ENCODE assay signal across 33 cellular contexts in the genomic region with DNA sequence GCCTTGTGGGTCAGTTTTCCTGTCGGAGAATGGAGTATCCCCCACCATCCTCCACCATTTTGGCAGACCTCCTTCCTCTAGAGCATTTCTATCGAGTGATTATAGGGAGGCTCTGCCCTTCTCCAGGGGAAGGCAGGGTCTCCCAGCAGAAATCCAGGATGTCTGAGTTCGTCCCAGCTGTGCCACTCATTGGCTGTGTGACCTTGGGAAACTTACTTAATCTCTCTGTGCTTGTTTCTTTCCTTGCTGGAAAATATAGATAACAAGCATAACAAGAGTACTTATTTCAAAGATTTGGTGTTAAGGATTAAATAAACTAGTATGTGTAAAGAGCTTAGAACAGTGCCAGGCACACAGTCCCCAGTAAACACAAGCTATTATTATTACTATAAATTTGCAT. TPM values are rescaled to one million over a fixed set of nuclear protein-coding genes. Genes with fewer than 3 reads are reported as not detected.
"Had no signal": no experiment of that assay in that cellular context is flagged by ENCODE, and none has a peak within 500 bp of the region (broad histone marks: within the 10 kb centered on the region; RNA-seq: fewer than 3 reads in every experiment).

No MANE protein-coding gene starts in this region.

- H3K27ac Mint-ChIP-seq: activated T-helper 1 cell treated with anti-CD3 and anti-CD28 coated beads, Interleukin-12 subunit alpha, Interleukin-12 subunit beta, Interleukin-2, Interleukin-4 antibody, amounts not matched to agents 30 ng/mL and 10 ng/mL and 1 ng/mL, durations not matched to agents 14 hours and 24 hours and 36 hours; dendritic cell treated with granulocyte-macrophage colony-stimulating factor and Interleukin-4, amounts not matched to agents 40 ng/mL and 50 ng/mL, for 4 days; endodermal cell; stimulated activated memory B cell treated with anti-CD40 and anti-IgM and Interleukin-4, amounts not matched to agents 10 μg/mL and 1 μg/mL and 100 μg/mL, for 72 hours; T-helper 17 cell; WTC11 had no signal

- H3K4me3 Mint-ChIP-seq: activated T-helper 1 cell treated with anti-CD3 and anti-CD28 coated beads, Interleukin-12 subunit alpha, Interleukin-12 subunit beta, Interleukin-2, Interleukin-4 antibody, amounts not matched to agents 30 ng/mL and 10 ng/mL and 1 ng/mL, durations not matched to agents 14 hours and 24 hours and 36 hours; dendritic cell treated with granulocyte-macrophage colony-stimulating factor and Interleukin-4, amounts not matched to agents 40 ng/mL and 50 ng/mL, for 4 days; endodermal cell; immature natural killer cell; naive thymus-derived CD4-positive, alpha-beta T cell; stimulated activated memory B cell treated with anti-CD40 and anti-IgM and Interleukin-4, amounts not matched to agents 10 μg/mL and 1 μg/mL and 100 μg/mL, for 72 hours; T-helper 17 cell; WTC11 had no signal

- H3K9ac ChIP-seq: parathyroid adenoma had no signal

- ATAC-seq: esophagus mucosa; left colon; naive thymus-derived CD4-positive, alpha-beta T cell; psoas muscle; stimulated activated memory B cell treated with anti-CD40 and anti-IgM and Interleukin-4, amounts not matched to agents 10 μg/mL and 1 μg/mL and 100 μg/mL, for 72 hours; T-helper 17 cell; WTC11 had no signal

- H3K4me3 ChIP-seq: breast epithelium, psoas muscle, smooth muscle cell, stomach, thyroid gland, upper lobe of left lung, vagina had no signal

- H3K36me3 ChIP-seq: breast epithelium, thyroid gland, vagina had no signal

- H3K27me3 ChIP-seq: breast epithelium, stomach, thyroid gland, upper lobe of left lung, vagina had no signal

- H3K4me1 ChIP-seq: breast epithelium, parathyroid adenoma, psoas muscle had no signal

- H3K79me2 ChIP-seq: parathyroid adenoma had no signal

- H2AFZ ChIP-seq: parathyroid adenoma had no signal

- H3K36me3 Mint-ChIP-seq: WTC11 had no signal

- H3K9me3 ChIP-seq: breast epithelium, psoas muscle, stomach, thyroid gland, upper lobe of left lung, vagina had no signal

- H3K27ac ChIP-seq: breast epithelium, parathyroid adenoma, psoas muscle, stomach, thyroid gland, upper lobe of left lung, vagina had no signal

- H3K27me3 Mint-ChIP-seq: dendritic cell treated with granulocyte-macrophage colony-stimulating factor and Interleukin-4, amounts not matched to agents 40 ng/mL and 50 ng/mL, for 4 days; naive thymus-derived CD4-positive, alpha-beta T cell; stimulated activated memory B cell treated with anti-CD40 and anti-IgM and Interleukin-4, amounts not matched to agents 10 μg/mL and 1 μg/mL and 100 μg/mL, for 72 hours; T-helper 17 cell had no signal

- H3K4me1 Mint-ChIP-seq: endodermal cell, WTC11 had no signal

- H3K4me2 ChIP-seq: smooth muscle cell had no signal

- H3K9me3 Mint-ChIP-seq: activated T-helper 1 cell treated with anti-CD3 and anti-CD28 coated beads, Interleukin-12 subunit alpha, Interleukin-12 subunit beta, Interleukin-2, Interleukin-4 antibody, amounts not matched to agents 30 ng/mL and 10 ng/mL and 1 ng/mL, durations not matched to agents 14 hours and 24 hours and 36 hours; dendritic cell treated with granulocyte-macrophage colony-stimulating factor and Interleukin-4, amounts not matched to agents 40 ng/mL and 50 ng/mL, for 4 days; endodermal cell; immature natural killer cell; naive thymus-derived CD4-positive, alpha-beta T cell; stimulated activated memory B cell treated with anti-CD40 and anti-IgM and Interleukin-4, amounts not matched to agents 10 μg/mL and 1 μg/mL and 100 μg/mL, for 72 hours; WTC11 had no signal

- DNase-seq: activated CD4-positive, alpha-beta T cell treated with anti-CD3 and anti-CD28 coated beads for 1 hour; activated CD4-positive, alpha-beta T cell treated with anti-CD3 and anti-CD28 coated beads, Interleukin-2, amount 50 U/mL, for 4 hours; activated gamma-delta T cell; activated naive CD4-positive, alpha-beta T cell treated with anti-CD3 and anti-CD28 coated beads, Interleukin-2, amount 50 U/mL, for 16 hours; central memory CD4-positive, alpha-beta T cell; endodermal cell; foreskin fibroblast; head of caudate nucleus; hippocampal formation; immature natural killer cell; kidney; left colon; midbrain; naive thymus-derived CD4-positive, alpha-beta T cell; occipital lobe; psoas muscle; stimulated activated CD4-positive, alpha-beta T cell treated with anti-CD3 and anti-CD28 coated beads, Interleukin-1b, Interleukin-23, amount 100 ng/mL, for 48 hours; stimulated activated CD4-positive, alpha-beta T cell treated with anti-CD3 and anti-CD28 coated beads, Interleukin-4, amount 100 ng/mL, for 4 hours; stimulated activated CD8-positive, alpha-beta memory T cell treated with anti-CD3 and anti-CD28 coated beads, Interleukin-4, amount 100 ng/mL, for 48 hours; stomach; T-helper 17 cell; thyroid gland; upper lobe of left lung had no signal

RNA-seq across cellular contexts. Expression of a gene that starts 14.8 kb away (rescaled TPM):
- polyA plus RNA-seq: neural cell had no signal

RNA-seq across cellular contexts. Expression of a gene that starts 33.2 kb away (rescaled TPM):
- total RNA-seq: endodermal cell, occipital lobe had no signal
- polyA plus RNA-seq: naive thymus-derived CD4-positive, alpha-beta T cell; neural cell had no signal
